In genomic region chr3:177598110-177598833, GRCh38 we compare ENCODE assay signal across 8 cellular contexts.
DNase-seq lines count a peak whose midpoint lies in the region; ATAC-seq and TF ChIP-seq lines count a peak whose summit lies in the region.

No MANE protein-coding gene starts in this region.

- H3K36me3 Mint-ChIP-seq in effector memory CD8-positive, alpha-beta T cell (ENCODE audit: insufficient read depth), result peaks cover 2% of the 10 kb centered on the region
- H3K36me3 Mint-ChIP-seq in osteocyte (ENCODE audit: unreplicated experiment), result no peaks in the 10 kb centered on the region

- H3K4me1 Mint-ChIP-seq in effector memory CD8-positive, alpha-beta T cell (ENCODE audit: low read depth in 2 of 2), result peaks cover 65 to 79% of the 10 kb centered on the region in 2 donors
- H3K4me1 Mint-ChIP-seq in osteocyte (ENCODE audit: unreplicated experiment), result peaks cover 74% of the 10 kb centered on the region

- H3K9me3 ChIP-seq in DND-41 (ENCODE audit: insufficient read depth, low read length, severe bottlenecking) (no peaks in the 10 kb centered on the region), OCI-LY3 (ENCODE audit: insufficient read depth, low read length) (no peaks in the 10 kb centered on the region), BE2C (no peaks in the 10 kb centered on the region)

- H2AFZ ChIP-seq in DND-41 (ENCODE audit: low read depth, low read length), result peak overlapping the region; percentile 81
- H2AFZ ChIP-seq in OCI-LY3 (ENCODE audit: low read depth, low read length), result peak overlapping the region; percentile 79

- H3K4me2 ChIP-seq in DND-41 (ENCODE audit: insufficient read depth, low read length) (peak overlapping the region; percentile 53), OCI-LY3 (ENCODE audit: low read length) (peak overlapping the region; percentile 5; the same call in 1 of the 2 replicates)

- H3K4me1 ChIP-seq in DND-41 (ENCODE audit: insufficient read depth, low read length) (peaks cover 75% of the 10 kb centered on the region), OCI-LY3 (ENCODE audit: low read length) (peaks cover 23% of the 10 kb centered on the region), BE2C (peaks cover 52% of the 10 kb centered on the region)

- peak overlapping the region; percentile 90 to 94 for H3K27ac Mint-ChIP-seq in effector memory CD8-positive, alpha-beta T cell
- H3K27ac Mint-ChIP-seq in osteocyte (ENCODE audit: unreplicated experiment), result peak overlapping the region; percentile 84

- TF ChIP-seq CTCF in DND-41 (IDR thresholded peaks at IDR 0.05; ENCODE audit: borderline replicate concordance, extremely low read depth, low read length, poor library complexity, severe bottlenecking) (no peak), OCI-LY3 (IDR thresholded peaks at IDR 0.05; ENCODE audit: low read depth, low read length) (no peak), osteocyte (IDR thresholded peaks at IDR 0.05) (no peak), BE2C (IDR thresholded peaks at IDR 0.05; ENCODE audit: low read depth, low read length) (no peak)

- H3K27ac ChIP-seq in DND-41 (ENCODE audit: low read length) (peak overlapping the region; percentile 99), OCI-LY3 (ENCODE audit: low read length) (no peak overlapping the region)

- H3K27me3 ChIP-seq in DND-41 (ENCODE audit: insufficient read depth, low read length, poor library complexity) (no peaks in the 10 kb centered on the region), OCI-LY3 (ENCODE audit: low read depth, low read length) (no peaks in the 10 kb centered on the region), BE2C (no peaks in the 10 kb centered on the region)

- peak; percentile 41 for DNase-seq in DND-41
- no peak for DNase-seq in effector memory CD8-positive, alpha-beta T cell
- no peak for DNase-seq in osteocyte (ENCODE audit: extremely low spot score, unreplicated experiment)
- no peak for DNase-seq in BE2C
- DNase-seq in NCI-H2196 (lab: John Stamatoyannopoulos, UW; ENCODE audit: unreplicated experiment), result no peak

- H3K27me3 Mint-ChIP-seq in effector memory CD8-positive, alpha-beta T cell, result no peaks in the 10 kb centered on the region
- no peaks in the 10 kb centered on the region for H3K27me3 Mint-ChIP-seq in osteocyte (ENCODE audit: unreplicated experiment)

- H3K79me2 ChIP-seq in DND-41 (ENCODE audit: insufficient read depth, low read length) (no peaks in the 10 kb centered on the region), OCI-LY3 (ENCODE audit: low read length) (no peaks in the 10 kb centered on the region)

- peak; percentile 27; the same call in 1 of the 3 replicates for ATAC-seq in DND-41 (ENCODE audit: insufficient read depth, low read depth)
- no peak for ATAC-seq in effector memory CD8-positive, alpha-beta T cell (replicated peaks)
- no peak for ATAC-seq in GM18867 (IDR thresholded peaks at IDR 0.05; ENCODE audit: unreplicated experiment)
- no peak for ATAC-seq in HG02970 (IDR thresholded peaks at IDR 0.05; ENCODE audit: low FRiP score, unreplicated experiment)

- H4K20me1 ChIP-seq in DND-41 (ENCODE audit: insufficient read depth, low read length) (no peaks in the 10 kb centered on the region), OCI-LY3 (ENCODE audit: insufficient read depth, low read length) (no peaks in the 10 kb centered on the region)

- peak overlapping the region; percentile 59 for H3K9ac ChIP-seq in DND-41 (ENCODE audit: low read depth, low read length)
- H3K9ac ChIP-seq in OCI-LY3 (ENCODE audit: low read length), result no peak overlapping the region

- no peaks in the 10 kb centered on the region for H3K9me3 Mint-ChIP-seq in effector memory CD8-positive, alpha-beta T cell
- H3K9me3 Mint-ChIP-seq in osteocyte (ENCODE audit: unreplicated experiment), result no peaks in the 10 kb centered on the region

- H3K36me3 ChIP-seq in DND-41 (ENCODE audit: insufficient read depth, low read length) (no peaks in the 10 kb centered on the region), OCI-LY3 (replicated peaks; ENCODE audit: low read depth, low read length) (no peaks in the 10 kb centered on the region), BE2C (no peaks in the 10 kb centered on the region)

- H3K4me3 ChIP-seq in DND-41 (ENCODE audit: low read depth in 1 of 2, low read length in 2 of 2), result peak overlapping the region in 1 of 2 experiments; percentile 36; a peak in 2 of 4 replicates
- no peak overlapping the region for H3K4me3 ChIP-seq in OCI-LY3 (ENCODE audit: low read length)
- H3K4me3 ChIP-seq in BE2C (ENCODE audit: low read depth, low read length), result no peak overlapping the region

- H3K4me3 Mint-ChIP-seq in effector memory CD8-positive, alpha-beta T cell, result peak overlapping the region; percentile 68 to 71
- no peak overlapping the region for H3K4me3 Mint-ChIP-seq in osteocyte (ENCODE audit: unreplicated experiment)
